8 cellular contexts compared by ENCODE assay signal in the genomic region with DNA sequence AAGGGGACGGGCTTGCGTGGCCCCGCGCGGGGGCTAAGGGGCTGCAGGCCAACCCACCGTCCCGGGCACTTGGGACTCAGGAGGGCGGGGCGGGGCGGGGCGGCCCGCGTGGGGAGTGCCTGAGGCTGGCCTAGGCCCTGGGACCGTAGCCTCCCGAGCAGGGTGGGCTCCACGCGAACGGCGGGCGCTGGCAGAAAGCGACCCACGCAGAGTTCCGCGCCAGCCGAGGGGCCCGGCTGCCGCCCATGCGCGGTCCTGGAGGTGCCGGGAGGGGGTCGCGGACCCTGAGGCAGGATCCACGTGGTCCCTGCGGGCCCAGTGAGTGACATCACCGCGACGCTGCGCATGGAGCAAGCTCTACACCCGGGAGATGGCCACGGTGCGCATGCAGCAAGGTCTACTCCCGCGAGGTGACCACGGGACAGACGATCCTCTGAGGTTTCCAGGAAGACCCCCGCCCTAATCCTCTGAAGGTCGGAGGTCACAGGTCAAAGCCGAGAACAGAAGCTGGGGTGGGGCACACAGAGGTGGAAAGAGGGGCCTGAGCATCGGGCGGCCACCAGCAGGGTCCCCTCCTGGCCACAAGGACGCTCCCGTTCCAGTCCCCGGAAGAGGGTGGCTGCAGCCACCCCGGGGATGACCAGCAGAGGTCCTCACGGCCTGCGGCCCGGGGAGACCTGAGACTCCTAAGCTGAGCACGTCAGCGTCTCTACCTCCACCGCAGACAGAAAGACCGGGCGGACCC. TPM values are rescaled to one million over a fixed set of nuclear protein-coding genes. Genes with fewer than 3 reads are reported as not detected.
DNase-seq lines count a peak whose midpoint lies in the region; ATAC-seq and TF ChIP-seq lines count a peak whose summit lies in the region.

No MANE protein-coding gene starts in this region.

- no peak overlapping the region for H3K4me3 Mint-ChIP-seq in T-helper 2 cell treated with Interferon-gamma antibody and Interleukin-4, amounts not matched to agents 5 μg/mL and 100 μg/mL, for 36 hours

- peak; percentile 72 to 98 (median 94) for TF ChIP-seq CTCF in sigmoid colon (IDR thresholded peaks at IDR 0.05)

- H3K27ac ChIP-seq in sigmoid colon = peak overlapping the region; percentile 82 to 90 (median 87)

- no peak for TF ChIP-seq POLR2A in sigmoid colon (IDR thresholded peaks at IDR 0.05)

- no peaks in the 10 kb centered on the region for H3K27me3 Mint-ChIP-seq in T-helper 2 cell treated with Interferon-gamma antibody and Interleukin-4, amounts not matched to agents 5 μg/mL and 100 μg/mL, for 36 hours (ENCODE audit: low read depth)

- no peak overlapping the region for H3K27ac Mint-ChIP-seq in T-helper 2 cell treated with Interferon-gamma antibody and Interleukin-4, amounts not matched to agents 5 μg/mL and 100 μg/mL, for 36 hours

- H3K9me3 ChIP-seq in sigmoid colon = no peaks in the 10 kb centered on the region

- no peaks in the 10 kb centered on the region for H3K9me3 Mint-ChIP-seq in T-helper 2 cell treated with Interferon-gamma antibody and Interleukin-4, amounts not matched to agents 5 μg/mL and 100 μg/mL, for 36 hours

- TF ChIP-seq EP300 in sigmoid colon (IDR thresholded peaks at IDR 0.05) = no peak

- peak overlapping the region; percentile 41 to 60 (median 54) for H3K4me3 ChIP-seq in sigmoid colon

- no peaks in the 10 kb centered on the region for H3K36me3 Mint-ChIP-seq in T-helper 2 cell treated with Interferon-gamma antibody and Interleukin-4, amounts not matched to agents 5 μg/mL and 100 μg/mL, for 36 hours (ENCODE audit: low read depth)

- WGBS in sigmoid colon, 2 donors = 1 to 11% methylated on average over 62 of the region's 62 CpGs

- DNase-seq in NCI-H82 (lab: John Stamatoyannopoulos, UW) (peak; percentile 63), NCI-H82 treated with DMSO at 0.1 percent for 48 hours (lab: John Stamatoyannopoulos, UW; ENCODE audit: unreplicated experiment) (no peak), LHCN-M2 (ENCODE audit: low read depth) (peak; percentile 69), brain pericyte (ENCODE audit: low read depth, low spot score) (peak; percentile 47), iPS DF 19.7 (ENCODE audit: low read depth, low spot score) (peak; percentile 15), sigmoid colon (peak; percentile 95)
- DNase-seq in T-helper 2 cell treated with Interferon-gamma antibody and Interleukin-4, amounts not matched to agents 5 μg/mL and 100 μg/mL, for 36 hours (ENCODE audit: low spot score) = peak; percentile 48

- intact Hi-C loops in sigmoid colon (cut with DNase I) = loop anchor here (1.0 to 5.0 kb wide), 4 partner anchors 41 to 367 kb away; a partner anchor contains a TSS

- no peak for ATAC-seq in HG02840 (IDR thresholded peaks at IDR 0.05; ENCODE audit: low FRiP score, unreplicated experiment)

- H3K36me3 ChIP-seq in sigmoid colon = no peaks in the 10 kb centered on the region

- H3K27me3 ChIP-seq in sigmoid colon = no peaks in the 10 kb centered on the region

- H3K4me1 ChIP-seq in sigmoid colon = peaks cover 0 to 12% (median 11%) of the 10 kb centered on the region in 4 donors

- peaks cover 15% of the 10 kb centered on the region for H3K4me1 Mint-ChIP-seq in T-helper 2 cell treated with Interferon-gamma antibody and Interleukin-4, amounts not matched to agents 5 μg/mL and 100 μg/mL, for 36 hours (ENCODE audit: low read depth)

RNA-seq across cellular contexts. Expression of a gene that starts 13.5 kb away (rescaled TPM):
- total RNA-seq in LHCN-M2 (2014; rRNA removed) (21.0 and 21.8 TPM in 2 replicates), sigmoid colon (1 to 10 TPM; 2.1 to 6.4 (median 2.5) TPM)
- 7.7 TPM for polyA plus RNA-seq in LHCN-M2 (2012)
- polyA plus RNA-seq in sigmoid colon = 10 to 100 TPM in 1 of 3 donors, 1 to 10 TPM in 2; 1.8 to 10.7 (median 3.2) TPM
